Comparison of ENCODE assay signal across 8 cellular contexts in the genomic region with DNA sequence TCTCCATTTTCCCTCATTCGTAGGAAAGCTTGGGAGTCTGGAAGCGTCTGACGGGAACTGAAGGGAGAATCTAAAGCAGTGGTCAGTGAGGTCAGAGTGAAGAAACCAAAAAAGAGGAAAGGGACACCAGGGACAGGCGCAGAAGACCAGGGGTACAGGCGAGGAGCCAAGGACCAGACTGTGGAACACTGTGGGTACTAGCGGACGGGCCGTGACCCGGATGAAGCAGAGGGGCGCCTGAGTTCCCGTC. TPM values are rescaled to one million over a fixed set of nuclear protein-coding genes. Genes with fewer than 3 reads are reported as not detected.
DNase-seq lines count a peak whose midpoint lies in the region; ATAC-seq and TF ChIP-seq lines count a peak whose summit lies in the region.

No MANE protein-coding gene starts in this region.

- no peaks in the 10 kb centered on the region for H3K9me3 ChIP-seq in skeletal muscle satellite cell (replicated peaks; ENCODE audit: low read length)

- peak overlapping the region; percentile 96 for H3K4me2 ChIP-seq in skeletal muscle satellite cell (ENCODE audit: low read length)

- peak; percentile 86 for DNase-seq in SKM-1 treated with dmso at 0.1 percent for 144 hours (lab: John Stamatoyannopoulos, UW; ENCODE audit: unreplicated experiment)
- DNase-seq in fibroblast of villous mesenchyme (ENCODE audit: low read depth): no peak
- no peak for DNase-seq in NCI-H526 treated with DMSO at 0.1 percent for 48 hours (lab: John Stamatoyannopoulos, UW)
- no peak for DNase-seq in SW 1271 (lab: John Stamatoyannopoulos, UW)
- DNase-seq in activated CD4-positive, alpha-beta T cell treated with anti-CD3 and anti-CD28 coated beads for 1 hour: no peak

- peaks cover 15% of the 10 kb centered on the region for H3K4me1 ChIP-seq in skeletal muscle satellite cell (ENCODE audit: control insufficient read depth, insufficient read depth, low read length)

- H3K27me3 ChIP-seq in skeletal muscle satellite cell (ENCODE audit: control insufficient read depth, insufficient read depth, low read length): no peaks in the 10 kb centered on the region

- peak overlapping the region; percentile 100 for H3K9ac ChIP-seq in skeletal muscle satellite cell (ENCODE audit: low read depth, low read length)

- H3K4me3 ChIP-seq in fibroblast of villous mesenchyme (ENCODE audit: low read depth, low read length) (peak overlapping the region; percentile 93), skeletal muscle satellite cell (ENCODE audit: low read length) (peak overlapping the region; percentile 90)

- ATAC-seq in GM18870 (IDR thresholded peaks at IDR 0.05; ENCODE audit: unreplicated experiment) (peak; percentile 4), GM21529 (IDR thresholded peaks at IDR 0.05; ENCODE audit: unreplicated experiment) (no peak)

- no peak for TF ChIP-seq CTCF in fibroblast of villous mesenchyme (IDR thresholded peaks at IDR 0.05; ENCODE audit: insufficient read depth, low read depth, low read length)

- H3K36me3 ChIP-seq in skeletal muscle satellite cell (ENCODE audit: insufficient read depth, low read length): peaks cover 5% of the 10 kb centered on the region

RNA-seq across cellular contexts. Expression of a gene that starts 0.2 kb away (rescaled TPM):
- 38.0 and 45.1 TPM in 2 replicates for total RNA-seq in fibroblast of villous mesenchyme
- 52.4 and 56.3 TPM in 2 replicates for total RNA-seq in skeletal muscle satellite cell (2012; rRNA removed)

RNA-seq across cellular contexts. Expression of a gene that starts 0.6 kb away (rescaled TPM):
- 32.8 and 35.8 TPM in 2 replicates for total RNA-seq in fibroblast of villous mesenchyme
- total RNA-seq in skeletal muscle satellite cell (2012; rRNA removed): 8.3 and 11.2 TPM in 2 replicates

RNA-seq across cellular contexts. Expression of a gene that starts 34.7 kb away (rescaled TPM):
- total RNA-seq in fibroblast of villous mesenchyme: 6.5 and 7.7 TPM in 2 replicates
- 3.0 and 3.5 TPM in 2 replicates for total RNA-seq in skeletal muscle satellite cell (2012; rRNA removed)

RNA-seq across cellular contexts. Expression of a gene that starts 35.2 kb away (rescaled TPM):
- 65.6 and 95.3 TPM in 2 replicates for total RNA-seq in fibroblast of villous mesenchyme
- 109 and 185 TPM in 2 replicates for total RNA-seq in skeletal muscle satellite cell (2012; rRNA removed)

RNA-seq across cellular contexts. Expression of a gene that starts 47.0 kb away (rescaled TPM):
- total RNA-seq in fibroblast of villous mesenchyme: 7.7 and 7.8 TPM in 2 replicates
- total RNA-seq in skeletal muscle satellite cell (2012; rRNA removed): 7.4 and 8.3 TPM in 2 replicates
